ENCODE assay signal across 21 cellular contexts in the genomic region with DNA sequence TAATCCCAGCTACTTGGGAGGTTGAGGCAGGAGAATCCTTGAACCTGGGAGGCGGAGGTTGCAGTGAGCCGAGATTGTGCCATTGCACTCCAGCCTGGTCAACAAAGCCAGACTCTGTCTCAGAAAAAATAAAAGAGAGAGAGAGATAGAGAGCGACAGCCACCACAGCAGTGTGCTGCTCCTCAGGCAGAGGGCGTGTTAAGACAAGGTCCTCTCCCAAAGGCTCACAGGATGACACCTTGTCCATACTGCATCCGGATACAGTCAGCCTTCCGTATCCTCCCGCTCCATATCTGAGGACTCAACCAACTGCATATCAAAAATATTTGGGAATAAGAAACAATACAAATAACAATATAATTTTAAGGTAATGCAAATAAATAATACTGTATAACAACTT.
"Had no signal": no experiment of that assay in that cellular context is flagged by ENCODE, and none has a peak within 500 bp of the region (broad histone marks: within the 10 kb centered on the region; RNA-seq: fewer than 3 reads in every experiment).

No MANE protein-coding gene starts in this region.

- DNase-seq: activated CD4-positive, alpha-beta T cell treated with anti-CD3 and anti-CD28 coated beads, Interleukin-2, amount 10 ng/mL, durations not matched to agents 24 days and 14 days; activated CD8-positive, alpha-beta memory T cell treated with anti-CD3 and anti-CD28 coated beads, Interleukin-2, amount 50 U/mL, for 4 hours; activated effector memory CD4-positive, alpha-beta T cell treated with Interleukin-2 at 50 U/mL for 16 hours; activated naive CD4-positive, alpha-beta T cell treated with anti-CD3 and anti-CD28 coated beads, Interleukin-2, amount 50 U/mL, for 16 hours; activated T-cell treated with anti-CD3 and anti-CD28 coated beads, Interleukin-2, amount 50 U/mL, for 4 hours; aorta; brain microvascular endothelial cell; gastrocnemius medialis; head of caudate nucleus; kidney glomerular epithelial cell; mesendoderm; naive thymus-derived CD8-positive, alpha-beta T cell; stimulated activated CD4-positive, alpha-beta T cell treated with anti-CD3 and anti-CD28 coated beads, Interleukin-4, amount 100 ng/mL, for 1 hour; T-helper 9 cell; upper lobe of right lung had no signal

- H3K27ac ChIP-seq: brain microvascular endothelial cell, coronary artery, gastrocnemius medialis, neutrophil, parathyroid adenoma, upper lobe of right lung had no signal

- H3K79me2 ChIP-seq: parathyroid adenoma had no signal

- H3K36me3 ChIP-seq: brain microvascular endothelial cell, gastrocnemius medialis, neutrophil, upper lobe of right lung had no signal

- H3K4me1 ChIP-seq: gastrocnemius medialis, parathyroid adenoma, upper lobe of right lung had no signal

- H3K4me2 ChIP-seq: smooth muscle cell had no signal

- H3K9ac ChIP-seq: parathyroid adenoma had no signal

- H3K9me3 ChIP-seq: gastrocnemius medialis, neutrophil, upper lobe of right lung had no signal

- FAIRE-seq: endometrium had no signal

- ATAC-seq: activated T-cell treated with anti-CD3 and anti-CD28 coated beads, Interleukin-2, amount 50 U/mL, for 4 hours; gastrocnemius medialis; naive thymus-derived CD8-positive, alpha-beta T cell; sciatic nerve; upper lobe of right lung had no signal

- H3K27me3 ChIP-seq: brain microvascular endothelial cell, gastrocnemius medialis, upper lobe of right lung had no signal

- H2AFZ ChIP-seq: parathyroid adenoma had no signal

- H3K4me3 ChIP-seq: coronary artery, gastrocnemius medialis, smooth muscle cell, upper lobe of right lung had no signal
